Comparison of ENCODE assay signal across 9 cellular contexts in genomic region chr7:149787428-149788299, GRCh38. TPM values are rescaled to one million over a fixed set of nuclear protein-coding genes. Genes with fewer than 3 reads are reported as not detected.
DNase-seq lines count a peak whose midpoint lies in the region; ATAC-seq and TF ChIP-seq lines count a peak whose summit lies in the region.
"Had no signal": no experiment of that assay in that cellular context is flagged by ENCODE, and none has a peak within 500 bp of the region (broad histone marks: within the 10 kb centered on the region; RNA-seq: fewer than 3 reads in every experiment).

No MANE protein-coding gene starts in this region.

- DNase-seq in activated CD8-positive, alpha-beta T cell treated with anti-CD3 and anti-CD28 coated beads for 36 hours: no peak
- DNase-seq in activated CD8-positive, alpha-beta T cell treated with anti-CD3 and anti-CD28 coated beads, Interleukin-2, amount 10 ng/mL, durations not matched to agents 7 days and 5 days: no peak
- DNase-seq in fibroblast of pulmonary artery (ENCODE audit: low read depth) (no peak), SIG-M5 treated with dmso at 0.1 percent for 504 hours (lab: John Stamatoyannopoulos, UW; ENCODE audit: unreplicated experiment) (no peak), GDM1 (lab: John Stamatoyannopoulos, UW) (no peak)
- DNase-seq in stimulated activated naive B cell treated with anti-CD40 and anti-IgM and Interleukin-4, amounts not matched to agents 10 μg/mL and 1 μg/mL and 100 μg/mL, for 72 hours: no peak
- DNase-seq: CD8-positive, alpha-beta memory T cell had no signal

- POLR2A ChIA-PET in activated CD8-positive, alpha-beta T cell treated with anti-CD3 and anti-CD28 coated beads for 36 hours (lab: Charles Lee): no interaction called here
- POLR2A ChIA-PET in activated CD8-positive, alpha-beta T cell treated with anti-CD3 and anti-CD28 coated beads, Interleukin-2, amount 10 ng/mL, durations not matched to agents 7 days and 5 days (lab: Charles Lee): no interaction called here

- peaks cover 16% of the 10 kb centered on the region for H3K27me3 Mint-ChIP-seq in activated CD8-positive, alpha-beta T cell treated with anti-CD3 and anti-CD28 coated beads for 36 hours
- H3K27me3 Mint-ChIP-seq in activated CD8-positive, alpha-beta T cell treated with anti-CD3 and anti-CD28 coated beads, Interleukin-2, amount 10 ng/mL, durations not matched to agents 7 days and 5 days (ENCODE audit: low read depth): peaks cover 12% of the 10 kb centered on the region
- H3K27me3 Mint-ChIP-seq in stimulated activated naive B cell treated with anti-CD40 and anti-IgM and Interleukin-4, amounts not matched to agents 10 μg/mL and 1 μg/mL and 100 μg/mL, for 72 hours: peaks cover 45 to 54% of the 10 kb centered on the region in 2 donors

- no peaks in the 10 kb centered on the region for H3K79me2 ChIP-seq in OCI-LY1 (ENCODE audit: insufficient read depth, low read length)

- intact Hi-C loops in activated CD8-positive, alpha-beta T cell treated with anti-CD3 and anti-CD28 coated beads for 36 hours (cut with micrococcal nuclease): no loop called here

- no peaks in the 10 kb centered on the region for H4K20me1 ChIP-seq in OCI-LY1 (ENCODE audit: insufficient read depth, low read length)

- no peak overlapping the region for H3K9ac ChIP-seq in OCI-LY1 (ENCODE audit: low read length)

- ATAC-seq in activated CD8-positive, alpha-beta T cell treated with anti-CD3 and anti-CD28 coated beads for 36 hours: peak; percentile 35
- no peak for ATAC-seq in activated CD8-positive, alpha-beta T cell treated with anti-CD3 and anti-CD28 coated beads, Interleukin-2, amount 10 ng/mL, durations not matched to agents 7 days and 5 days
- ATAC-seq in stimulated activated naive B cell treated with anti-CD40 and anti-IgM and Interleukin-4, amounts not matched to agents 10 μg/mL and 1 μg/mL and 100 μg/mL, for 72 hours (replicated peaks): peak; percentile 47 to 59
- ATAC-seq in GM18520 (IDR thresholded peaks at IDR 0.05; ENCODE audit: unreplicated experiment): no peak

- no peaks in the 10 kb centered on the region for H3K36me3 ChIP-seq in OCI-LY1 (ENCODE audit: insufficient read depth, low read length)

- peaks cover 4% of the 10 kb centered on the region; the same call in 1 of the 2 replicates for H3K27me3 ChIP-seq in OCI-LY1 (ENCODE audit: insufficient read depth, low read length)

- H3K4me3 Mint-ChIP-seq in activated CD8-positive, alpha-beta T cell treated with anti-CD3 and anti-CD28 coated beads for 36 hours: no peak overlapping the region
- H3K4me3 Mint-ChIP-seq in activated CD8-positive, alpha-beta T cell treated with anti-CD3 and anti-CD28 coated beads, Interleukin-2, amount 10 ng/mL, durations not matched to agents 7 days and 5 days: no peak overlapping the region
- H3K4me3 Mint-ChIP-seq in stimulated activated naive B cell treated with anti-CD40 and anti-IgM and Interleukin-4, amounts not matched to agents 10 μg/mL and 1 μg/mL and 100 μg/mL, for 72 hours: peak overlapping the region; percentile 17 to 28

- no peak overlapping the region for H2AFZ ChIP-seq in OCI-LY1 (ENCODE audit: low read length)

- H3K4me1 Mint-ChIP-seq in activated CD8-positive, alpha-beta T cell treated with anti-CD3 and anti-CD28 coated beads for 36 hours (ENCODE audit: low read depth): no peaks in the 10 kb centered on the region
- peaks cover 5% of the 10 kb centered on the region for H3K4me1 Mint-ChIP-seq in activated CD8-positive, alpha-beta T cell treated with anti-CD3 and anti-CD28 coated beads, Interleukin-2, amount 10 ng/mL, durations not matched to agents 7 days and 5 days (ENCODE audit: low read depth)
- H3K4me1 Mint-ChIP-seq in stimulated activated naive B cell treated with anti-CD40 and anti-IgM and Interleukin-4, amounts not matched to agents 10 μg/mL and 1 μg/mL and 100 μg/mL, for 72 hours: peaks cover 4% of the 10 kb centered on the region in 2 donors
- H3K4me1 Mint-ChIP-seq: CD8-positive, alpha-beta memory T cell had no signal

- no peak for TF ChIP-seq CTCF in activated CD8-positive, alpha-beta T cell treated with anti-CD3 and anti-CD28 coated beads for 36 hours (IDR thresholded peaks at IDR 0.05)
- peak; percentile 73 for TF ChIP-seq CTCF in OCI-LY1 (IDR thresholded peaks at IDR 0.05; ENCODE audit: low read length)
- peak; percentile 17 for TF ChIP-seq CTCF in fibroblast of pulmonary artery (IDR thresholded peaks at IDR 0.05; ENCODE audit: low read length, missing control alignments)

- CTCF ChIA-PET in activated CD8-positive, alpha-beta T cell treated with anti-CD3 and anti-CD28 coated beads for 36 hours (lab: Charles Lee): interaction anchor here (2.4 kb wide), 1 partner anchor 46 kb away, joined by 8 read pairs; no protein-coding TSS in a partner anchor
- CTCF ChIA-PET in activated CD8-positive, alpha-beta T cell treated with anti-CD3 and anti-CD28 coated beads, Interleukin-2, amount 10 ng/mL, durations not matched to agents 7 days and 5 days (lab: Charles Lee): no interaction called here

- H3K4me1 ChIP-seq in OCI-LY1 (ENCODE audit: insufficient read depth, low read length, severe bottlenecking): no peaks in the 10 kb centered on the region

- no peaks in the 10 kb centered on the region for H3K36me3 Mint-ChIP-seq in activated CD8-positive, alpha-beta T cell treated with anti-CD3 and anti-CD28 coated beads for 36 hours (ENCODE audit: low read depth)
- H3K36me3 Mint-ChIP-seq in activated CD8-positive, alpha-beta T cell treated with anti-CD3 and anti-CD28 coated beads, Interleukin-2, amount 10 ng/mL, durations not matched to agents 7 days and 5 days (ENCODE audit: low read depth): no peaks in the 10 kb centered on the region
- H3K36me3 Mint-ChIP-seq in stimulated activated naive B cell treated with anti-CD40 and anti-IgM and Interleukin-4, amounts not matched to agents 10 μg/mL and 1 μg/mL and 100 μg/mL, for 72 hours: peaks cover 0 to 3% of the 10 kb centered on the region in 2 donors
- H3K36me3 Mint-ChIP-seq: CD8-positive, alpha-beta memory T cell had no signal

- no peak overlapping the region for H3K27ac Mint-ChIP-seq in activated CD8-positive, alpha-beta T cell treated with anti-CD3 and anti-CD28 coated beads for 36 hours
- no peak overlapping the region for H3K27ac Mint-ChIP-seq in activated CD8-positive, alpha-beta T cell treated with anti-CD3 and anti-CD28 coated beads, Interleukin-2, amount 10 ng/mL, durations not matched to agents 7 days and 5 days
- H3K27ac Mint-ChIP-seq in stimulated activated naive B cell treated with anti-CD40 and anti-IgM and Interleukin-4, amounts not matched to agents 10 μg/mL and 1 μg/mL and 100 μg/mL, for 72 hours: no peak overlapping the region
- H3K27ac Mint-ChIP-seq: CD8-positive, alpha-beta memory T cell had no signal

- H3F3A ChIP-seq in OCI-LY1 (ENCODE audit: insufficient read depth, low read length): no peaks in the 10 kb centered on the region

- H3K9me3 ChIP-seq in OCI-LY1 (ENCODE audit: low read length): no peaks in the 10 kb centered on the region

- no peaks in the 10 kb centered on the region for H3K9me2 ChIP-seq in OCI-LY1 (ENCODE audit: low read depth, low read length)

- no peak overlapping the region for H3K27ac ChIP-seq in OCI-LY1 (ENCODE audit: low read depth, low read length, poor library complexity, severe bottlenecking)

- H3K9me3 Mint-ChIP-seq in activated CD8-positive, alpha-beta T cell treated with anti-CD3 and anti-CD28 coated beads for 36 hours: no peaks in the 10 kb centered on the region
- H3K9me3 Mint-ChIP-seq in activated CD8-positive, alpha-beta T cell treated with anti-CD3 and anti-CD28 coated beads, Interleukin-2, amount 10 ng/mL, durations not matched to agents 7 days and 5 days (ENCODE audit: insufficient read depth): no peaks in the 10 kb centered on the region
- no peaks in the 10 kb centered on the region for H3K9me3 Mint-ChIP-seq in stimulated activated naive B cell treated with anti-CD40 and anti-IgM and Interleukin-4, amounts not matched to agents 10 μg/mL and 1 μg/mL and 100 μg/mL, for 72 hours
- H3K9me3 Mint-ChIP-seq: CD8-positive, alpha-beta memory T cell had no signal

- H3K4me3 ChIP-seq in OCI-LY1 (ENCODE audit: low read depth, low read length, poor library complexity, severe bottlenecking): peak overlapping the region; percentile 22
- no peak overlapping the region for H3K4me3 ChIP-seq in fibroblast of pulmonary artery (replicated peaks; ENCODE audit: low read depth, low read length)

- H3K4me2 ChIP-seq in OCI-LY1 (ENCODE audit: low read length): peak overlapping the region; percentile 38; the same call in 1 of the 2 replicates

RNA-seq across cellular contexts. Expression of gene ZNF467, which starts 14.3 kb away (rescaled TPM):
- under 1 TPM in 1 of 2 experiments, not detected in 1; 0.09 TPM for total RNA-seq in activated CD8-positive, alpha-beta T cell treated with anti-CD3 and anti-CD28 coated beads for 36 hours
- under 1 TPM; 0.08 to 0.11 TPM for total RNA-seq in activated CD8-positive, alpha-beta T cell treated with anti-CD3 and anti-CD28 coated beads, Interleukin-2, amount 10 ng/mL, durations not matched to agents 7 days and 5 days

RNA-seq across cellular contexts. Expression of gene ZNF862, which starts 50.5 kb away (rescaled TPM):
- total RNA-seq in activated CD8-positive, alpha-beta T cell treated with anti-CD3 and anti-CD28 coated beads for 36 hours: 10 to 100 TPM; 11.0 to 12.4 TPM
- 10 to 100 TPM; 21.5 to 24.9 TPM for total RNA-seq in activated CD8-positive, alpha-beta T cell treated with anti-CD3 and anti-CD28 coated beads, Interleukin-2, amount 10 ng/mL, durations not matched to agents 7 days and 5 days

Comparison
In these comparisons a context has a peak if more than half of its experiments do, and no peak if none do; other contexts are left out.
1. ATAC-seq: peak in activated CD8-positive, alpha-beta T cell treated with anti-CD3 and anti-CD28 coated beads for 36 hours (single experiment) and stimulated activated naive B cell treated with anti-CD40 and anti-IgM and Interleukin-4, amounts not matched to agents 10 μg/mL and 1 μg/mL and 100 μg/mL, for 72 hours (2 of 2); none in activated CD8-positive, alpha-beta T cell treated with anti-CD3 and anti-CD28 coated beads, Interleukin-2, amount 10 ng/mL, durations not matched to agents 7 days and 5 days (single experiment) and GM18520 (single experiment).
2. H3K4me3 Mint-ChIP-seq: peak in stimulated activated naive B cell treated with anti-CD40 and anti-IgM and Interleukin-4, amounts not matched to agents 10 μg/mL and 1 μg/mL and 100 μg/mL, for 72 hours (2 of 2); none in activated CD8-positive, alpha-beta T cell treated with anti-CD3 and anti-CD28 coated beads for 36 hours (single experiment) and activated CD8-positive, alpha-beta T cell treated with anti-CD3 and anti-CD28 coated beads, Interleukin-2, amount 10 ng/mL, durations not matched to agents 7 days and 5 days (single experiment).